Comparison of ENCODE assay signal across 15 cellular contexts in the genomic region with DNA sequence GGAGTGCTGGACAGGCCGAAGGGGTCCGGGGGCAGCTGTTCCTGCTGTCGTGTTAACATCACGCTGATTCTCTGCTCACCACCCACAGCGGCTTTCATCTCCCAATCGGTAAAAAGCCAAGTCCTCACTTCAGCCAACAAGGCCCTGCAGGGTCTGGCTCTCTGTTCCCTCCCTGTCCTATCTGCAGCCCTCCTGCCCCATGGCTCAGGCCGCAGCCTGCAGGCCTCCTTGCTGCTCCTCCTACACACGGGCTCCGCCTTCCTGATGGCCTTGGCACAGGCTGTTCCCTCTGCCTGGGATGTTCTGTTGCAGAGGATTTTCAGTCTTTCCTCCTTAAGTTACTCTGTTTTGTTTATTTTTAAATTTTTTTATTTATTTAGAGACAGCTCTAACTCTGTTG. TPM values are rescaled to one million over a fixed set of nuclear protein-coding genes. Genes with fewer than 3 reads are reported as not detected.
DNase-seq lines count a peak whose midpoint lies in the region; ATAC-seq and TF ChIP-seq lines count a peak whose summit lies in the region.
"Had no signal": no experiment of that assay in that cellular context is flagged by ENCODE, and none has a peak within 500 bp of the region (broad histone marks: within the 10 kb centered on the region; RNA-seq: fewer than 3 reads in every experiment).

No MANE protein-coding gene starts in this region.

- intact Hi-C loops in adrenal gland (cut with DNase I), result no loop called here
- intact Hi-C loops in left ventricle myocardium inferior (cut with micrococcal nuclease), result no loop called here
- intact Hi-C loops in psoas muscle (cut with DNase I), result no loop called here

- H3K4me1 ChIP-seq in adrenal gland (replicated peaks in 1 of 2) (peaks cover 27 to 28% of the 10 kb centered on the region in 2 donors), left ventricle myocardium inferior (peaks cover 15% of the 10 kb centered on the region), psoas muscle (no peaks in the 10 kb centered on the region)
- H3K4me1 ChIP-seq: thyroid gland had no signal

- peak in 1 of 2 donors; percentile 42 for TF ChIP-seq POLR2A in adrenal gland (IDR thresholded peaks at IDR 0.05)

- H3K4me3 ChIP-seq in adrenal gland (no peak overlapping the region), left ventricle myocardium inferior (no peak overlapping the region), psoas muscle (no peak overlapping the region)
- H3K4me3 ChIP-seq: thyroid gland had no signal

- TF ChIP-seq CTCF in adrenal gland (IDR thresholded peaks at IDR 0.05) (peak in 2 of 6 experiments; percentile 17 to 20), left ventricle myocardium inferior (IDR thresholded peaks at IDR 0.05; ENCODE audit: borderline replicate concordance) (no peak), psoas muscle (IDR thresholded peaks at IDR 0.05) (no peak)

- peaks cover 0 to 62% of the 10 kb centered on the region in 2 donors for H3K36me3 ChIP-seq in adrenal gland (replicated peaks in 1 of 2)
- peaks cover 76% of the 10 kb centered on the region for H3K36me3 ChIP-seq in left ventricle myocardium inferior
- H3K36me3 ChIP-seq in psoas muscle (ENCODE audit: insufficient read depth in 1 of 2, low read depth in 1 of 2), result peaks cover 3 to 73% of the 10 kb centered on the region in 2 donors

- H3K27me3 ChIP-seq in adrenal gland (no peaks in the 10 kb centered on the region), left ventricle myocardium inferior (ENCODE audit: low read depth) (no peaks in the 10 kb centered on the region), psoas muscle (ENCODE audit: insufficient read depth in 3 of 3, low read length in 2 of 3) (no peaks in the 10 kb centered on the region)
- H3K27me3 ChIP-seq: thyroid gland had no signal

- ATAC-seq in psoas muscle (no peak), GM21360 (IDR thresholded peaks at IDR 0.05; ENCODE audit: unreplicated experiment) (no peak)

- peak overlapping the region in 4 of 5 donors; percentile 50 to 83 (median 77) for H3K27ac ChIP-seq in adrenal gland
- peak overlapping the region; percentile 42 for H3K27ac ChIP-seq in left ventricle myocardium inferior (replicated peaks)
- H3K27ac ChIP-seq in psoas muscle, result no peak overlapping the region
- H3K27ac ChIP-seq: epithelial cell of prostate, thyroid gland had no signal

- WGBS in adrenal gland, 4 donors, result 34 to 46% (median 37%) methylated on average over 9 of the region's 9 CpGs
- WGBS in psoas muscle, 3 donors, result 56 to 68% (median 61%) methylated on average over 9 of the region's 9 CpGs

- H3K9me3 ChIP-seq in adrenal gland (replicated peaks in 1 of 3) (no peaks in the 10 kb centered on the region), left ventricle myocardium inferior (replicated peaks) (no peaks in the 10 kb centered on the region), psoas muscle (no peaks in the 10 kb centered on the region)
- H3K9me3 ChIP-seq: SK-N-SH, thyroid gland had no signal

- peak; percentile 27 for DNase-seq in ELF-1 (ENCODE audit: low read depth, low spot score)
- peak; percentile 71 to 92 (median 85) for DNase-seq in adrenal gland
- DNase-seq in left ventricle myocardium inferior, result peak; percentile 47
- peak; percentile 41 to 59 for DNase-seq in psoas muscle
- no peak for DNase-seq in NCI-H2196 treated with DMSO at 0.1 percent for 48 hours (lab: John Stamatoyannopoulos, UW; ENCODE audit: unreplicated experiment)
- DNase-seq in DMS53 (lab: John Stamatoyannopoulos, UW), result no peak
- DNase-seq in hippocampal formation (lab: John Stamatoyannopoulos, UW), result no peak
- DNase-seq: SK-N-SH; stimulated activated CD4-positive, alpha-beta T cell treated with anti-CD3 and anti-CD28 coated beads, Interleukin-2, amount 100 ng/mL, for 24 hours; stimulated activated CD8-positive, alpha-beta memory T cell treated with anti-CD3 and anti-CD28 coated beads, Interleukin-4, amount 100 ng/mL, for 48 hours; thyroid gland had no signal

RNA-seq across cellular contexts. Expression of a gene that starts 22.2 kb away (rescaled TPM):
- total RNA-seq in adrenal gland, result 10 to 100 TPM; 22.0 to 72.5 (median 45.7) TPM
- 10 to 100 TPM in 2 of 3 donors, 1 to 10 TPM in 1; 7.6 to 62.0 (median 47.7) TPM for polyA plus RNA-seq in adrenal gland
- 18.3 TPM for total RNA-seq in left ventricle myocardium inferior
- total RNA-seq in psoas muscle, result 10 to 100 TPM; 20.9 to 33.7 (median 25.2) TPM
- polyA plus RNA-seq in psoas muscle, result 10 to 100 TPM; 15.9 to 38.8 (median 28.6) TPM

RNA-seq across cellular contexts. Expression of a gene that starts 24.1 kb away (rescaled TPM):
- 100 to 1,000 TPM; 199 to 455 (median 265) TPM for total RNA-seq in adrenal gland
- polyA plus RNA-seq in adrenal gland, result 100 to 1,000 TPM in 1 of 3 donors, 10 to 100 TPM in 2; 71.5 to 131 (median 90.3) TPM
- total RNA-seq in left ventricle myocardium inferior, result 65.5 TPM
- 100 to 1,000 TPM in 1 of 4 donors, 10 to 100 TPM in 3; 79.1 to 102 (median 84.3) TPM for total RNA-seq in psoas muscle
- polyA plus RNA-seq in psoas muscle, result 10 to 100 TPM; 58.2 to 81.7 (median 69.6) TPM

RNA-seq across cellular contexts. Expression of a gene that starts 27.2 kb away (rescaled TPM):
- 100 to 1,000 TPM in 5 of 8 donors, 10 to 100 TPM in 3; 78.3 to 211 (median 107) TPM for total RNA-seq in adrenal gland
- 100 to 1,000 TPM in 2 of 3 donors, 10 to 100 TPM in 1; 71.2 to 457 (median 299) TPM for polyA plus RNA-seq in adrenal gland
- 65.8 TPM for total RNA-seq in left ventricle myocardium inferior
- 10 to 100 TPM; 43.0 to 97.8 (median 69.7) TPM for total RNA-seq in psoas muscle
- polyA plus RNA-seq in psoas muscle, result 100 to 1,000 TPM in 1 of 3 donors, 10 to 100 TPM in 2; 24.5 to 125 (median 92.5) TPM

RNA-seq across cellular contexts. Expression of a gene that starts 27.8 kb away (rescaled TPM):
- under 1 TPM in 4 of 8 donors, not detected in 4; 0.14 to 0.47 (median 0.35) TPM for total RNA-seq in adrenal gland
- 1 to 10 TPM in 1 of 3 donors, under 1 TPM in 1, not detected in 1; 0.94 to 1.7 TPM for polyA plus RNA-seq in adrenal gland
- 0.38 TPM for total RNA-seq in left ventricle myocardium inferior
- total RNA-seq in psoas muscle, result under 1 TPM in 1 of 4 donors, not detected in 3; 0.24 TPM
- under 1 TPM; 0.18 to 0.27 (median 0.18) TPM for polyA plus RNA-seq in psoas muscle
- total RNA-seq: Daoy, progenitor cell of endocrine pancreas had no signal
- polyA plus RNA-seq: SK-N-SH had no signal

Comparison
In these comparisons a context has a peak if more than half of its experiments do, and no peak if none do; other contexts are left out.
1. DNase-seq: peak in ELF-1 (single experiment), adrenal gland (7 of 7), left ventricle myocardium inferior (single experiment) and psoas muscle (2 of 2); none in NCI-H2196 treated with DMSO at 0.1 percent for 48 hours (single experiment), DMS53 (single experiment) and hippocampal formation (0 of 2).